Comparison of ENCODE assay signal across 22 cellular contexts in genomic region chr16:51807551-51807950, GRCh38.
DNase-seq lines count a peak whose midpoint lies in the region; ATAC-seq and TF ChIP-seq lines count a peak whose summit lies in the region.
"Had no signal": no experiment of that assay in that cellular context is flagged by ENCODE, and none has a peak within 500 bp of the region (broad histone marks: within the 10 kb centered on the region; RNA-seq: fewer than 3 reads in every experiment).

No MANE protein-coding gene starts in this region.

- intact Hi-C loops in PC-3 (cut with micrococcal nuclease) = no loop called here

- ATAC-seq in RWPE2 (ENCODE audit: low read depth) = peak; percentile 17; the same call in 2 of the 3 replicates
- ATAC-seq in PC-3 = no peak

- H3K27ac ChIP-seq in RWPE2 (ENCODE audit: poor library complexity, severe bottlenecking) = no peak overlapping the region
- H3K27ac ChIP-seq in PC-3 (ENCODE audit: low read length) = no peak overlapping the region
- H3K27ac ChIP-seq: SJCRH30 had no signal

- no peaks in the 10 kb centered on the region for H3F3A ChIP-seq in PC-3 (ENCODE audit: low read length, unreplicated experiment)

- no peak overlapping the region for H3K4me2 ChIP-seq in PC-3 (ENCODE audit: low read length)

- no peak for TF ChIP-seq CTCF in RWPE2 (IDR thresholded peaks at IDR 0.05; ENCODE audit: poor library complexity, severe bottlenecking)
- no peak for TF ChIP-seq CTCF in PC-3 (conservative IDR thresholded peaks at IDR 0.05; ENCODE audit: low read depth, low read length)

- no peak overlapping the region for H3K9ac ChIP-seq in PC-3 (ENCODE audit: low read length)

- no peaks in the 10 kb centered on the region for H3K9me2 ChIP-seq in PC-3 (replicated peaks; ENCODE audit: low read length)

- DNase-seq in H4 (ENCODE audit: low spot score) (peak; percentile 12), RWPE2 (ENCODE audit: low spot score) (no peak), glomerular visceral epithelial cell (ENCODE audit: extremely low spot score) (peak; percentile 2), NCI-H446 treated with DMSO at 0.1 percent for 48 hours (lab: John Stamatoyannopoulos, UW) (no peak), HuH-7 (ENCODE audit: low spot score) (no peak), mesenteric fat pad (ENCODE audit: low spot score) (no peak), PC-3 (no peak)
- DNase-seq: BE2C; CD4-positive, CD25-positive, alpha-beta regulatory T cell; COR-L47; DMS 273 treated with DMSO at 0.1 percent for 48 hours; DND-41; H9; IMR-90; MG63; NCI-H1092; NCI-H1436 treated with DMSO at 0.1 percent for 48 hours; NCI-H2029; NCI-H2171; NCI-H510A; NCI-H748 treated with DMSO at 0.1 percent for 48 hours had no signal

- H3K9me3 ChIP-seq in RWPE2 (ENCODE audit: severe bottlenecking) (no peaks in the 10 kb centered on the region), PC-3 (ENCODE audit: low read length) (no peaks in the 10 kb centered on the region)
- H3K9me3 ChIP-seq: BE2C, MG63, SJCRH30 had no signal

- no peaks in the 10 kb centered on the region for H4K20me1 ChIP-seq in PC-3 (ENCODE audit: low read length)

- H3K36me3 ChIP-seq in RWPE2 (ENCODE audit: low read depth) (no peaks in the 10 kb centered on the region), PC-3 (ENCODE audit: low read depth, low read length) (no peaks in the 10 kb centered on the region)
- H3K36me3 ChIP-seq: BE2C, MG63, SJCRH30 had no signal

- CTCF ChIA-PET in PC-3 (lab: Charles Lee) = no interaction called here

- H3K4me3 ChIP-seq in RWPE2 (ENCODE audit: severe bottlenecking) = no peak overlapping the region
- H3K4me3 ChIP-seq in PC-3 (ENCODE audit: low read length) = no peak overlapping the region
- H3K4me3 ChIP-seq: MG63, SJCRH30 had no signal

- no TSS peak for BruUV-seq in PC-3 (replicated peaks; lab: Mats Ljungman, UMichigan)

- no peaks in the 10 kb centered on the region for H3K79me2 ChIP-seq in PC-3 (ENCODE audit: low read length)

- POLR2A ChIA-PET in PC-3 (lab: Charles Lee; ENCODE audit: unreplicated experiment) = no interaction called here

- no peaks in the 10 kb centered on the region for H3K4me1 ChIP-seq in RWPE2 (ENCODE audit: insufficient read depth, poor library complexity, severe bottlenecking)
- no peaks in the 10 kb centered on the region for H3K4me1 ChIP-seq in PC-3 (ENCODE audit: insufficient read depth, low read length)
- H3K4me1 ChIP-seq: BE2C, SJCRH30 had no signal

- H2AFZ ChIP-seq in PC-3 (ENCODE audit: low read length) = no peak overlapping the region

- H3K27me3 ChIP-seq in RWPE2 (ENCODE audit: insufficient read depth, poor library complexity, severe bottlenecking) (peaks cover 11% of the 10 kb centered on the region), PC-3 (ENCODE audit: low read length) (no peaks in the 10 kb centered on the region)
- H3K27me3 ChIP-seq: MG63 had no signal

Comparison
In these comparisons a context has a peak if more than half of its experiments do, and no peak if none do; other contexts are left out.
1. DNase-seq: peak in H4 (single experiment) and glomerular visceral epithelial cell (single experiment); none in RWPE2 (single experiment), NCI-H446 treated with DMSO at 0.1 percent for 48 hours (single experiment), HuH-7 (single experiment), mesenteric fat pad (single experiment) and PC-3 (single experiment).